11 cellular contexts compared by ENCODE assay signal in genomic region chr10:35386594-35387174, GRCh38. TPM values are rescaled to one million over a fixed set of nuclear protein-coding genes. Genes with fewer than 3 reads are reported as not detected.
DNase-seq lines count a peak whose midpoint lies in the region; ATAC-seq, FAIRE-seq and TF ChIP-seq lines count a peak whose summit lies in the region.
"Had no signal": no experiment of that assay in that cellular context is flagged by ENCODE, and none has a peak within 500 bp of the region (broad histone marks: within the 10 kb centered on the region; RNA-seq: fewer than 3 reads in every experiment).

No MANE protein-coding gene starts in this region.

- H3K4me1 ChIP-seq in HepG2 (ENCODE audit: insufficient read depth, low read length) (peaks cover 57% of the 10 kb centered on the region), SJCRH30 (no peaks in the 10 kb centered on the region)

- TF ChIP-seq EP300 in HepG2 (IDR thresholded peaks at IDR 0.05; ENCODE audit: low read depth in 2 of 2, low read length in 2 of 2) (peak in 1 of 2 experiments; percentile 47; a peak in 1 of 4 replicates), HepG2 (CRISPR knock-in tag; IDR thresholded peaks at IDR 0.05; ENCODE audit: borderline replicate concordance) (no peak)

- no peaks in the 10 kb centered on the region for H4K20me1 ChIP-seq in HepG2 (ENCODE audit: insufficient read depth, low read length)

- ATAC-seq in HepG2 (peak; percentile 41; the same call in 2 of the 3 replicates), HG03460 (IDR thresholded peaks at IDR 0.05; ENCODE audit: unreplicated experiment) (no peak)
- ATAC-seq: activated CD4-positive, CD25-positive, alpha-beta regulatory T cell treated with anti-CD3 and anti-CD28 coated beads, Interleukin-2, amount 50 U/mL, for 24 hours had no signal

- H3K4me3 ChIP-seq in cardiac fibroblast (replicated peaks in 1 of 2; ENCODE audit: low read depth in 2 of 2, low read length in 2 of 2) = no peak overlapping the region
- H3K4me3 ChIP-seq in HepG2 (replicated peaks in 1 of 3; ENCODE audit: insufficient read depth in 1 of 3, low read depth in 2 of 3, low read length in 3 of 3) = no peak overlapping the region
- H3K4me3 ChIP-seq in SJCRH30 = no peak overlapping the region

- POLR2A ChIA-PET in HepG2 (lab: Yijun Ruan, JAX) = no interaction called here

- BruUV-seq in HepG2 (replicated peaks; lab: Mats Ljungman, UMichigan) = no TSS peak

- H3K27me3 ChIP-seq in HepG2 (ENCODE audit: control insufficient read depth in 1 of 2, insufficient read depth in 2 of 2, low read length in 2 of 2) (no peaks in the 10 kb centered on the region), SJCRH30 (no peaks in the 10 kb centered on the region)

- H3K79me2 ChIP-seq in HepG2 (ENCODE audit: insufficient read depth, low read length) = peaks cover 92% of the 10 kb centered on the region

- FAIRE-seq in HepG2 (lab: Jason Lieb, UNC) = no peak

- H3K27ac ChIP-seq in HepG2 (ENCODE audit: extremely low read length, insufficient read depth, low read length) (no peak overlapping the region), SJCRH30 (no peak overlapping the region)

- intact Hi-C loops in HepG2 (cut with micrococcal nuclease; ENCODE audit: unreplicated experiment) = no loop called here

- CTCF ChIA-PET in HepG2 (lab: Yijun Ruan, JAX; ENCODE audit: low intra/inter-chr PET ratio, low total read pairs) = no interaction called here

- TF ChIP-seq CTCF in cardiac fibroblast (IDR thresholded peaks at IDR 0.05; ENCODE audit: low read depth, low read length) (no peak), HepG2 (CRISPR knock-in tag; IDR thresholded peaks at IDR 0.05) (no peak)

- H2AFZ ChIP-seq in HepG2 (ENCODE audit: low read length) = no peak overlapping the region

- H3K36me3 ChIP-seq in HepG2 (replicated peaks in 1 of 2; ENCODE audit: control insufficient read depth in 1 of 2, insufficient read depth in 2 of 2, low read length in 2 of 2) = peaks cover 0 to 4% of the 10 kb centered on the region in 2 experiments; a peak in 1 of 5 replicates
- 0 out of 2 replicates have a peak, but pooled peaks cover 2% of the 10 kb centered on the region for H3K36me3 ChIP-seq in SJCRH30

- TF ChIP-seq RAD21 in HepG2 (CRISPR knock-in tag; IDR thresholded peaks at IDR 0.05) = no peak

- in situ Hi-C loops in HepG2 (cut with HindIII; ENCODE audit: extremely low pct_ligation_motif_present, low pct_unique_long_range_greater_than_20kb) = no loop called here

- 68% methylated on average over 5 of the region's 5 CpGs for WGBS in HepG2 (ENCODE audit: low lambda C conversion rate)

- peaks cover 10% of the 10 kb centered on the region; the same call in 1 of the 2 replicates for H3K9me3 ChIP-seq in HepG2 (ENCODE audit: low read length)
- no peaks in the 10 kb centered on the region; the same call in 1 of the 2 replicates for H3K9me3 ChIP-seq in SJCRH30 (replicated peaks)

- TF ChIP-seq POLR2A in HepG2 (IDR thresholded peaks at IDR 0.05; ENCODE audit: insufficient read depth in 1 of 2, low read depth in 2 of 2, low read length in 2 of 2) = no peak

- peak; percentile 44 for DNase-seq in COLO668 (lab: John Stamatoyannopoulos, UW; ENCODE audit: unreplicated experiment)
- DNase-seq in M059J (ENCODE audit: low read depth) = peak; percentile 47
- DNase-seq in cardiac fibroblast (ENCODE audit: low read depth in 2 of 2) = peak; percentile 63 to 77
- peak; percentile 32 for DNase-seq in HepG2 (ENCODE audit: low spot score)
- no peak for DNase-seq in D341Med (ENCODE audit: low spot score)
- no peak for DNase-seq in SJCRH30
- no peak for DNase-seq in NCI-H526 (lab: John Stamatoyannopoulos, UW)
- DNase-seq: activated naive CD4-positive, alpha-beta T cell treated with anti-CD3 and anti-CD28 coated beads, Interleukin-2, amount 50 U/mL, for 16 hours; GF-D8 had no signal

- no peak overlapping the region for H3K9ac ChIP-seq in HepG2 (ENCODE audit: insufficient read depth, low read depth, low read length)

- H3K4me2 ChIP-seq in HepG2 (ENCODE audit: low read depth, low read length) = peak overlapping the region; percentile 16; the same call in 1 of the 2 replicates

TF ChIP-seq in HepG2, 621 proteins besides CTCF, POLR2A, EP300 and RAD21 (continues in another document):
- TF ChIP-seq KLF6 (CRISPR knock-in tag; IDR thresholded peaks at IDR 0.05) (no peak), ELK4 (CRISPR knock-in tag; IDR thresholded peaks at IDR 0.05; ENCODE audit: borderline replicate concordance) (no peak), NFIC (IDR thresholded peaks at IDR 0.05; ENCODE audit: low read length) (peak; percentile 66; the same call in 1 of the 2 replicates), GABPA (IDR thresholded peaks at IDR 0.05; ENCODE audit: low read depth, low read length) (no peak), GABPA (CRISPR knock-in tag; IDR thresholded peaks at IDR 0.05; ENCODE audit: low read depth) (no peak), TEAD2 (CRISPR knock-in tag; IDR thresholded peaks at IDR 0.05) (no peak), GATAD2A (CRISPR knock-in tag; IDR thresholded peaks at IDR 0.05) (peak; percentile 50), ZBTB3 (CRISPR knock-in tag; IDR thresholded peaks at IDR 0.05; ENCODE audit: borderline replicate concordance, low read depth) (no peak), MED1 (CRISPR knock-in tag; IDR thresholded peaks at IDR 0.05) (peak; percentile 40; the same call in 1 of the 2 replicates), YEATS2 (CRISPR knock-in tag; IDR thresholded peaks at IDR 0.05; ENCODE audit: borderline replicate concordance) (no peak), ZNF225 (CRISPR knock-in tag; IDR thresholded peaks at IDR 0.05) (no peak), ATM (IDR thresholded peaks at IDR 0.05; ENCODE audit: borderline replicate concordance) (no peak)
- TF ChIP-seq, protein P1, sequence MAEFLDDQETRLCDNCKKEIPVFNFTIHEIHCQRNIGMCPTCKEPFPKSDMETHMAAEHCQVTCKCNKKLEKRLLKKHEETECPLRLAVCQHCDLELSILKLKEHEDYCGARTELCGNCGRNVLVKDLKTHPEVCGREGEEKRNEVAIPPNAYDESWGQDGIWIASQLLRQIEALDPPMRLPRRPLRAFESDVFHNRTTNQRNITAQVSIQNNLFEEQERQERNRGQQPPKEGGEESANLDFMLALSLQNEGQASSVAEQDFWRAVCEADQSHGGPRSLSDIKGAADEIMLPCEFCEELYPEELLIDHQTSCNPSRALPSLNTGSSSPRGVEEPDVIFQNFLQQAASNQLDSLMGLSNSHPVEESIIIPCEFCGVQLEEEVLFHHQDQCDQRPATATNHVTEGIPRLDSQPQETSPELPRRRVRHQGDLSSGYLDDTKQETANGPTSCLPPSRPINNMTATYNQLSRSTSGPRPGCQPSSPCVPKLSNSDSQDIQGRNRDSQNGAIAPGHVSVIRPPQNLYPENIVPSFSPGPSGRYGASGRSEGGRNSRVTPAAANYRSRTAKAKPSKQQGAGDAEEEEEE (CRISPR knock-in tag; IDR thresholded peaks at IDR 0.05; ENCODE audit: borderline replicate concordance) = no peak
- TF ChIP-seq, protein P2, sequence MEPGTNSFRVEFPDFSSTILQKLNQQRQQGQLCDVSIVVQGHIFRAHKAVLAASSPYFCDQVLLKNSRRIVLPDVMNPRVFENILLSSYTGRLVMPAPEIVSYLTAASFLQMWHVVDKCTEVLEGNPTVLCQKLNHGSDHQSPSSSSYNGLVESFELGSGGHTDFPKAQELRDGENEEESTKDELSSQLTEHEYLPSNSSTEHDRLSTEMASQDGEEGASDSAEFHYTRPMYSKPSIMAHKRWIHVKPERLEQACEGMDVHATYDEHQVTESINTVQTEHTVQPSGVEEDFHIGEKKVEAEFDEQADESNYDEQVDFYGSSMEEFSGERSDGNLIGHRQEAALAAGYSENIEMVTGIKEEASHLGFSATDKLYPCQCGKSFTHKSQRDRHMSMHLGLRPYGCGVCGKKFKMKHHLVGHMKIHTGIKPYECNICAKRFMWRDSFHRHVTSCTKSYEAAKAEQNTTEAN (CRISPR knock-in tag; conservative IDR thresholded peaks at IDR 0.05) = peak; percentile 93

RNA-seq across cellular contexts. Expression of gene CCNY, which starts 50.4 kb away (rescaled TPM):
- total RNA-seq in M059J (2014; rRNA removed; shearing (Covaris generic)) = 19.2 and 20.8 TPM in 2 replicates
- total RNA-seq in HepG2 (2016; rRNA removed; fragmentation: Illumina TruSeq; extraction: Trizol) = 54.7 and 63.6 TPM in 2 replicates
- total RNA-seq in HepG2 (2016; cell fraction: cytosol; rRNA removed; fragmentation: Illumina TruSeq; extraction: Trizol; ENCODE audit: low read depth) = 18.1 and 25.9 TPM in 2 replicates
- 53.9 and 58.9 TPM in 2 replicates for total RNA-seq in HepG2 (2016; cell fraction: insoluble cytoplasmic fraction; rRNA removed; fragmentation: Illumina TruSeq; extraction: Trizol)
- total RNA-seq in HepG2 (2016; cell fraction: membrane; rRNA removed; fragmentation: Illumina TruSeq; extraction: Trizol) = 49.7 and 54.2 TPM in 2 replicates
- total RNA-seq in HepG2 (2016; cell fraction: nucleus; rRNA removed; fragmentation: Illumina TruSeq; extraction: Trizol) = 31.8 and 32.4 TPM in 2 replicates
- 46.4 and 48.2 TPM in 2 replicates for polyA plus RNA-seq in HepG2 (2011; rRNA removed)
- polyA plus RNA-seq in HepG2 (2011; cell fraction: cytosol; rRNA removed) = 27.7 and 34.1 TPM in 2 replicates
- polyA plus RNA-seq in HepG2 (2011; cell fraction: nucleus; rRNA removed) = 12.4 and 14.5 TPM in 2 replicates
- 49.5 and 71.9 TPM in 2 replicates for polyA plus RNA-seq in HepG2 (2012)
- 25.8 and 27.0 TPM in 2 replicates for polyA plus RNA-seq in HepG2 (2016; cell fraction: cytosol; fragmentation: Illumina TruSeq; extraction: Trizol; ENCODE audit: low read depth)
- polyA plus RNA-seq in HepG2 (2016; cell fraction: insoluble cytoplasmic fraction; fragmentation: Illumina TruSeq; extraction: Trizol; ENCODE audit: low read depth) = 74.5 and 85.3 TPM in 2 replicates
- polyA plus RNA-seq in HepG2 (2016; cell fraction: membrane; fragmentation: Illumina TruSeq; extraction: Trizol; ENCODE audit: low read depth) = 59.1 and 60.1 TPM in 2 replicates
- 48.6 and 48.7 TPM in 2 replicates for polyA plus RNA-seq in HepG2 (2016; cell fraction: nucleus; fragmentation: Illumina TruSeq; extraction: Trizol; ENCODE audit: insufficient read depth, low read depth)
- 42.9 and 44.3 TPM in 2 replicates for polyA minus RNA-seq in HepG2 (2011; rRNA and poly(A)+ RNA removed; ENCODE audit: low replicate concordance)
- 25.1 and 33.3 TPM in 2 replicates for polyA minus RNA-seq in HepG2 (2011; cell fraction: cytosol; rRNA and poly(A)+ RNA removed)
- 27.3 and 40.3 TPM in 2 replicates for polyA minus RNA-seq in HepG2 (2011; cell fraction: nucleus; rRNA and poly(A)+ RNA removed)
- total RNA-seq in SJCRH30 (2014; rRNA removed; shearing (Covaris generic)) = 42.6 and 47.2 TPM in 2 replicates

Comparison
In these comparisons a context has a peak if more than half of its experiments do, and no peak if none do; other contexts are left out.
1. DNase-seq: peak in COLO668 (single experiment), M059J (single experiment), cardiac fibroblast (2 of 2) and HepG2 (single experiment); none in D341Med (single experiment), SJCRH30 (0 of 2) and NCI-H526 (0 of 2).